In genomic region chr5:134577022-134577795, GRCh38 we compare ENCODE assay signal across 12 cellular contexts. TPM values are rescaled to one million over a fixed set of nuclear protein-coding genes. Genes with fewer than 3 reads are reported as not detected.
A peak's percentile ranks its signal among the peaks of the same experiment; 100 is the strongest.
DNase-seq lines count a peak whose midpoint lies in the region; ATAC-seq and TF ChIP-seq lines count a peak whose summit lies in the region.
"Had no signal": no experiment of that assay in that cellular context is flagged by ENCODE, and none has a peak within 500 bp of the region (broad histone marks: within the 10 kb centered on the region; RNA-seq: fewer than 3 reads in every experiment).

No MANE protein-coding gene starts in this region.

- H3K4me3 ChIP-seq in BE2C (ENCODE audit: low read depth, low read length), result no peak overlapping the region
- H3K4me3 ChIP-seq in astrocyte of the spinal cord (ENCODE audit: low read depth, low read length), result no peak overlapping the region
- no peak overlapping the region for H3K4me3 ChIP-seq in right lobe of liver
- H3K4me3 ChIP-seq: esophagus squamous epithelium had no signal

- no peaks in the 10 kb centered on the region for H3K9me3 Mint-ChIP-seq in HFFc6
- H3K9me3 Mint-ChIP-seq: activated T-cell treated with anti-CD3 and anti-CD28 coated beads, Interleukin-2, amount 50 U/mL, for 72 hours; neural crest cell had no signal

- H3K36me3 Mint-ChIP-seq in HFFc6 (ENCODE audit: low read depth), result peaks cover 25% of the 10 kb centered on the region

- H3K4me1 ChIP-seq in BE2C, result no peaks in the 10 kb centered on the region
- peaks cover 0 to 17% (median 6%) of the 10 kb centered on the region in 4 donors for H3K4me1 ChIP-seq in right lobe of liver

- no peaks in the 10 kb centered on the region; the same call in 1 of the 2 replicates for H3K27me3 Mint-ChIP-seq in HFFc6 (ENCODE audit: insufficient read depth)

- peak; percentile 38 for DNase-seq in BE2C
- DNase-seq in HFFc6, result peak; percentile 82
- peak; percentile 61 for DNase-seq in astrocyte of the spinal cord (ENCODE audit: low read depth, low spot score)
- DNase-seq in right lobe of liver, result peak in 1 of 3 donors; percentile 43
- no peak for DNase-seq in HuH-7.5 (ENCODE audit: low spot score)
- DNase-seq in activated CD4-positive, CD25-positive, alpha-beta regulatory T cell (lab: John Stamatoyannopoulos, UW), result no peak
- DNase-seq in effector CD4-positive, alpha-beta T cell, result no peak
- DNase-seq: esophagus squamous epithelium had no signal

- TF ChIP-seq CTCF in BE2C (IDR thresholded peaks at IDR 0.05; ENCODE audit: low read depth, low read length) (no peak), HFFc6 (IDR thresholded peaks at IDR 0.05) (no peak), astrocyte of the spinal cord (IDR thresholded peaks at IDR 0.05; ENCODE audit: low read depth, low read length) (no peak), right lobe of liver (IDR thresholded peaks at IDR 0.05) (no peak)

- peak overlapping the region; percentile 26; the same call in 1 of the 2 replicates for H3K4me3 Mint-ChIP-seq in HFFc6
- H3K4me3 Mint-ChIP-seq: activated T-cell treated with anti-CD3 and anti-CD28 coated beads, Interleukin-2, amount 50 U/mL, for 72 hours; neural crest cell had no signal

- no CpG with 5 or more reads among the region's 10 CpGs for whole genome bisulfite sequencing in right lobe of liver (ENCODE audit: insufficient coverage, low coverage, low lambda C conversion rate, missing lambda C conversion rate)

- in situ Hi-C loops in astrocyte of the spinal cord (cut with HindIII; ENCODE audit: low sequenced_read_pairs), result no loop called here

- TF ChIP-seq POLR2A in right lobe of liver (IDR thresholded peaks at IDR 0.05), result no peak

- H3K27ac Mint-ChIP-seq in HFFc6, result peak overlapping the region; percentile 77

- ATAC-seq in right lobe of liver, result peak; percentile 9 to 56 (median 50)
- no peak for ATAC-seq in HG03442 (IDR thresholded peaks at IDR 0.05; ENCODE audit: unreplicated experiment)

- H3K27me3 ChIP-seq in BE2C (no peaks in the 10 kb centered on the region), right lobe of liver (no peaks in the 10 kb centered on the region)
- H3K27me3 ChIP-seq: esophagus squamous epithelium had no signal

- intact Hi-C loops in right lobe of liver (cut with DNase I), result loop anchor here in 1 of 2 donors (10.0 kb wide), 1 partner anchor 262 kb away; no protein-coding TSS in a partner anchor

- H3K36me3 ChIP-seq in BE2C, result peaks cover 11% of the 10 kb centered on the region
- peaks cover 0 to 37% (median 16%) of the 10 kb centered on the region in 4 donors for H3K36me3 ChIP-seq in right lobe of liver

- H3K27ac ChIP-seq in right lobe of liver, result no peak overlapping the region
- H3K27ac ChIP-seq: esophagus squamous epithelium, KMS-11 had no signal

- H3K9me3 ChIP-seq in BE2C, result no peaks in the 10 kb centered on the region
- no peaks in the 10 kb centered on the region for H3K9me3 ChIP-seq in right lobe of liver
- H3K9me3 ChIP-seq: esophagus squamous epithelium had no signal

- peaks cover 18% of the 10 kb centered on the region for H3K4me1 Mint-ChIP-seq in HFFc6 (ENCODE audit: low read depth)

RNA-seq across cellular contexts. Expression of gene JADE2, which starts 51.7 kb away (rescaled TPM):
- polyA plus RNA-seq in BE2C (2012; ENCODE audit: insufficient read depth, insufficient read length, low read depth), result 14.7 TPM
- total RNA-seq in HFFc6 (2021; fragmentation: NEBNext Ultra II Directional; extraction: Animal tissue kit (Norgen Biotek cat#: 25700)), result 10 to 100 TPM; 32.8 to 41.0 (median 39.6) TPM
- total RNA-seq in right lobe of liver, result 10 to 100 TPM in 1 of 6 experiments, 1 to 10 TPM in 5; 6.1 to 14.8 (median 8.4) TPM

RNA-seq across cellular contexts. Expression of gene SAR1B, which starts 55.4 kb away (rescaled TPM):
- polyA plus RNA-seq in BE2C (2012; ENCODE audit: insufficient read depth, insufficient read length, low read depth), result 60.3 TPM
- 100 to 1,000 TPM in 4 of 6 experiments, 10 to 100 TPM in 2; 94.0 to 108 (median 103) TPM for total RNA-seq in HFFc6 (2021; fragmentation: NEBNext Ultra II Directional; extraction: Animal tissue kit (Norgen Biotek cat#: 25700))
- 100 to 1,000 TPM in 4 of 6 experiments, 10 to 100 TPM in 2; 53.0 to 195 (median 142) TPM for total RNA-seq in right lobe of liver

Comparison
In these comparisons a context has a peak if more than half of its experiments do, and no peak if none do; other contexts are left out.
1. DNase-seq: peak in BE2C (single experiment), HFFc6 (single experiment) and astrocyte of the spinal cord (single experiment); none in HuH-7.5 (single experiment), activated CD4-positive, CD25-positive, alpha-beta regulatory T cell (0 of 4) and effector CD4-positive, alpha-beta T cell (single experiment).